In genomic region chr10:101292194-101293006, GRCh38 we compare ENCODE assay signal across 8 cellular contexts.
DNase-seq lines count a peak whose midpoint lies in the region; ATAC-seq and TF ChIP-seq lines count a peak whose summit lies in the region.

No MANE protein-coding gene starts in this region.

- H3K4me1 ChIP-seq in mesenchymal stem cell (ENCODE audit: control insufficient read depth, insufficient read depth, low read depth, low read length) (peaks cover 19% of the 10 kb centered on the region), transverse colon (peaks cover 4 to 18% (median 14%) of the 10 kb centered on the region in 4 donors)

- TF ChIP-seq EP300 in transverse colon (IDR thresholded peaks at IDR 0.05; ENCODE audit: low read depth), result no peak

- no peak overlapping the region for H3K23ac ChIP-seq in mesenchymal stem cell (ENCODE audit: low read length in 2 of 2)

- no peak for TF ChIP-seq POLR2A in transverse colon (IDR thresholded peaks at IDR 0.05)

- WGBS in mesenchymal stem cell, result 1% methylated on average over 56 of the region's 65 CpGs
- WGBS in transverse colon (ENCODE audit: low coverage in 1 of 2), 2 donors, result 0 to 3% methylated on average over 3 to 47 of the region's 65 CpGs

- H3K4me3 ChIP-seq in GM06990 (replicated peaks; ENCODE audit: low read depth, low read length) (peak overlapping the region; percentile 40), coronary artery (peak overlapping the region; percentile 74), mesenchymal stem cell (ENCODE audit: insufficient read depth in 1 of 2, low read depth in 1 of 2, low read length in 2 of 2) (peak overlapping the region; percentile 50 to 72), transverse colon (peak overlapping the region; percentile 22 to 54 (median 31))

- H3K9ac ChIP-seq in mesenchymal stem cell (ENCODE audit: low read length), result peak overlapping the region; percentile 38

- peak overlapping the region; percentile 88 for H3K4me2 ChIP-seq in mesenchymal stem cell (ENCODE audit: low read length, poor library complexity, severe bottlenecking)

- no peak overlapping the region for H3K4ac ChIP-seq in mesenchymal stem cell (ENCODE audit: low read depth in 1 of 2, low read length in 2 of 2)

- H2BK5ac ChIP-seq in mesenchymal stem cell (ENCODE audit: low read depth, low read length, poor library complexity, severe bottlenecking), result no peak overlapping the region

- no peak overlapping the region for H2AK5ac ChIP-seq in mesenchymal stem cell (ENCODE audit: low read length, severe bottlenecking)

- no peaks in the 10 kb centered on the region for H3K79me1 ChIP-seq in mesenchymal stem cell (replicated peaks; ENCODE audit: low read length, poor library complexity, severe bottlenecking)

- no peak overlapping the region for H3K14ac ChIP-seq in mesenchymal stem cell (ENCODE audit: low read length in 2 of 2)

- H4K91ac ChIP-seq in mesenchymal stem cell (ENCODE audit: low read length), result no peak overlapping the region

- DNase-seq in GM06990 (ENCODE audit: extremely low read depth, insufficient read length) (no peak), NCI-H345 treated with DMSO at 0.1 percent for 48 hours (lab: John Stamatoyannopoulos, UW; ENCODE audit: unreplicated experiment) (peak; percentile 4), coronary artery (ENCODE audit: low spot score) (no peak), mesenchymal stem cell (peak; percentile 14), transverse colon (no peak), SKM-1 treated with dmso at 0.1 percent for 144 hours (lab: John Stamatoyannopoulos, UW; ENCODE audit: unreplicated experiment) (no peak)

- H3K27ac ChIP-seq in coronary artery (no peak overlapping the region), mesenchymal stem cell (ENCODE audit: low read length, poor library complexity, severe bottlenecking) (no peak overlapping the region), transverse colon (no peak overlapping the region)

- in situ Hi-C loops in transverse colon (cut with MboI; ENCODE audit: low pct_ligation_motif_present in 1 of 4, low pct_unique_long_range_greater_than_20kb in 1 of 4, low sequenced_read_pairs in 3 of 4), result loop anchor here in 2 of 4 donors (25.0 kb wide), 2 partner anchors 145 to 270 kb away; no protein-coding TSS in a partner anchor

- no peak overlapping the region for H2BK12ac ChIP-seq in mesenchymal stem cell (ENCODE audit: low read length in 2 of 2)

- intact Hi-C loops in transverse colon (cut with DNase I; ENCODE audit: low total_unique reads), result loop anchor here (10.0 kb wide), 1 partner anchor 78 kb away; no protein-coding TSS in a partner anchor

- ATAC-seq in GM18907 (IDR thresholded peaks at IDR 0.05; ENCODE audit: unreplicated experiment) (no peak), GM18873 (IDR thresholded peaks at IDR 0.05; ENCODE audit: low FRiP score, unreplicated experiment) (no peak)

- peaks cover 8% of the 10 kb centered on the region for H3K27me3 ChIP-seq in GM06990 (replicated peaks; ENCODE audit: control insufficient read depth, insufficient read depth, low read length)
- peaks cover 78 to 85% of the 10 kb centered on the region in 2 experiments for H3K27me3 ChIP-seq in mesenchymal stem cell (ENCODE audit: control insufficient read depth in 1 of 2, insufficient read depth in 1 of 2, low read length in 2 of 2)
- H3K27me3 ChIP-seq in transverse colon, result peaks cover 91% of the 10 kb centered on the region

- H2BK120ac ChIP-seq in mesenchymal stem cell (ENCODE audit: low read depth, low read length), result no peak overlapping the region

- H2AFZ ChIP-seq in mesenchymal stem cell (ENCODE audit: low read depth, low read length), result no peak overlapping the region

- no peak overlapping the region for H4K8ac ChIP-seq in mesenchymal stem cell (ENCODE audit: low read length)

- no peak overlapping the region for H2BK15ac ChIP-seq in mesenchymal stem cell (ENCODE audit: low read depth, poor library complexity, severe bottlenecking)

- H3K36me3 ChIP-seq in GM06990 (ENCODE audit: control insufficient read depth, insufficient read depth, low read length) (no peaks in the 10 kb centered on the region), mesenchymal stem cell (ENCODE audit: control insufficient read depth in 1 of 2, insufficient read depth in 2 of 2, low read depth in 1 of 2, low read length in 2 of 2) (no peaks in the 10 kb centered on the region), transverse colon (no peaks in the 10 kb centered on the region)

- H3K9me3 ChIP-seq in mesenchymal stem cell (ENCODE audit: control insufficient read depth, low read length) (no peaks in the 10 kb centered on the region), transverse colon (no peaks in the 10 kb centered on the region)

- TF ChIP-seq CTCF in GM06990 (IDR thresholded peaks at IDR 0.05; ENCODE audit: insufficient read depth, low read length, poor library complexity, severe bottlenecking), result no peak
- TF ChIP-seq CTCF in coronary artery (IDR thresholded peaks at IDR 0.05), result no peak
- TF ChIP-seq CTCF in transverse colon (IDR thresholded peaks at IDR 0.05), result no peak

- no peak overlapping the region for H3K18ac ChIP-seq in mesenchymal stem cell (ENCODE audit: low read depth in 1 of 2, low read length in 2 of 2)

Comparison
In these comparisons a context has a peak if more than half of its experiments do, and no peak if none do; other contexts are left out.
1. DNase-seq: peak in NCI-H345 treated with DMSO at 0.1 percent for 48 hours (single experiment) and mesenchymal stem cell (single experiment); none in GM06990 (single experiment), coronary artery (single experiment), transverse colon (single experiment) and SKM-1 treated with dmso at 0.1 percent for 144 hours (single experiment).
2. Peak in every context shown above with its lines, with median percentiles within 50 percentile points of each other: H3K4me3 ChIP-seq.